Comparison of ENCODE assay signal across 32 cellular contexts in genomic region chrX:138849521-138849920, GRCh38.
"Had no signal": no experiment of that assay in that cellular context is flagged by ENCODE, and none has a peak within 500 bp of the region (broad histone marks: within the 10 kb centered on the region; RNA-seq: fewer than 3 reads in every experiment).

No MANE protein-coding gene starts in this region.

- H3K4me3 ChIP-seq: ascending aorta, body of pancreas, breast epithelium had no signal

- ATAC-seq: activated CD8-positive, alpha-beta T cell treated with anti-CD3 and anti-CD28 coated beads for 36 hours; activated naive CD4-positive, alpha-beta T cell treated with anti-CD3 and anti-CD28 coated beads, Interleukin-2, amount 50 U/mL, for 72 hours; activated T-cell treated with anti-CD3 and anti-CD28 coated beads, Interleukin-2, amount 50 U/mL, for 4 hours; activated T-cell treated with anti-CD3 and anti-CD28 coated beads, Interleukin-2, amount 50 U/mL, for 72 hours; activated T-helper 17 cell treated with anti-CD3 and anti-CD28 coated beads, Interleukin-2, amount 50 U/mL, for 72 hours; body of pancreas had no signal

- H3K27me3 ChIP-seq: ascending aorta, body of pancreas, brain microvascular endothelial cell had no signal

- H3K36me3 ChIP-seq: ascending aorta, brain microvascular endothelial cell, breast epithelium had no signal

- DNase-seq: activated B cell treated with CpG ODN at 0.5 μM for 24 hours; activated CD4-positive, alpha-beta memory T cell treated with anti-CD3 and anti-CD28 coated beads for 36 hours; activated CD4-positive, alpha-beta T cell treated with anti-CD3 and anti-CD28 coated beads for 4 hours; activated CD4-positive, alpha-beta T cell treated with anti-CD3 and anti-CD28 coated beads, Interleukin-2, amount 10 ng/mL, durations not matched to agents 24 days and 14 days; activated CD4-positive, alpha-beta T cell treated with anti-CD3 and anti-CD28 coated beads, Interleukin-2, amount 50 U/mL, for 1 hour; activated CD4-positive, alpha-beta T cell treated with anti-CD3 and anti-CD28 coated beads, Interleukin-2, amount 50 U/mL, for 4 hours; activated CD4-positive, CD25-positive, alpha-beta regulatory T cell treated with anti-CD3 and anti-CD28 coated beads, Interleukin-2, amount 50 U/mL, for 72 hours; activated CD8-positive, alpha-beta memory T cell treated with anti-CD3 and anti-CD28 coated beads, Interleukin-2, amount 50 U/mL, for 4 hours; activated CD8-positive, alpha-beta T cell treated with anti-CD3 and anti-CD28 coated beads for 36 hours; activated effector memory CD4-positive, alpha-beta T cell treated with anti-CD3 and anti-CD28 coated beads, Interleukin-2, amount 50 U/mL, for 16 hours; activated gamma-delta T cell treated with Interleukin-2 at 50 U/mL for 16 hours; activated naive CD4-positive, alpha-beta T cell; activated naive CD4-positive, alpha-beta T cell treated with anti-CD3 and anti-CD28 coated beads for 36 hours; activated naive CD4-positive, alpha-beta T cell treated with anti-CD3 and anti-CD28 coated beads, Interleukin-2, amount 50 U/mL, for 16 hours; activated naive CD8-positive, alpha-beta T cell treated with anti-CD3 and anti-CD28 coated beads for 36 hours; activated T-cell treated with anti-CD3 and anti-CD28 coated beads for 4 hours; activated T-cell treated with anti-CD3 and anti-CD28 coated beads, Interleukin-2, amount 50 U/mL, for 1 hour; activated T-cell treated with anti-CD3 and anti-CD28 coated beads, Interleukin-2, amount 50 U/mL, for 4 hours; activated T-cell treated with anti-CD3 and anti-CD28 coated beads, Interleukin-2, amount 50 U/mL, for 72 hours; amygdala; anterior cingulate cortex; body of pancreas; brain microvascular endothelial cell; central memory CD4-positive, alpha-beta T cell; T-helper 1 cell; T-helper 2 cell; T-helper 9 cell had no signal

- H3K27ac ChIP-seq: ascending aorta, body of pancreas, brain microvascular endothelial cell, breast epithelium, VCaP had no signal

- H3K4me1 ChIP-seq: ascending aorta, body of pancreas, breast epithelium had no signal

- H3K9me3 ChIP-seq: ascending aorta, body of pancreas, breast epithelium had no signal
